Comparison of ENCODE assay signal across 7 cellular contexts in the genomic region with DNA sequence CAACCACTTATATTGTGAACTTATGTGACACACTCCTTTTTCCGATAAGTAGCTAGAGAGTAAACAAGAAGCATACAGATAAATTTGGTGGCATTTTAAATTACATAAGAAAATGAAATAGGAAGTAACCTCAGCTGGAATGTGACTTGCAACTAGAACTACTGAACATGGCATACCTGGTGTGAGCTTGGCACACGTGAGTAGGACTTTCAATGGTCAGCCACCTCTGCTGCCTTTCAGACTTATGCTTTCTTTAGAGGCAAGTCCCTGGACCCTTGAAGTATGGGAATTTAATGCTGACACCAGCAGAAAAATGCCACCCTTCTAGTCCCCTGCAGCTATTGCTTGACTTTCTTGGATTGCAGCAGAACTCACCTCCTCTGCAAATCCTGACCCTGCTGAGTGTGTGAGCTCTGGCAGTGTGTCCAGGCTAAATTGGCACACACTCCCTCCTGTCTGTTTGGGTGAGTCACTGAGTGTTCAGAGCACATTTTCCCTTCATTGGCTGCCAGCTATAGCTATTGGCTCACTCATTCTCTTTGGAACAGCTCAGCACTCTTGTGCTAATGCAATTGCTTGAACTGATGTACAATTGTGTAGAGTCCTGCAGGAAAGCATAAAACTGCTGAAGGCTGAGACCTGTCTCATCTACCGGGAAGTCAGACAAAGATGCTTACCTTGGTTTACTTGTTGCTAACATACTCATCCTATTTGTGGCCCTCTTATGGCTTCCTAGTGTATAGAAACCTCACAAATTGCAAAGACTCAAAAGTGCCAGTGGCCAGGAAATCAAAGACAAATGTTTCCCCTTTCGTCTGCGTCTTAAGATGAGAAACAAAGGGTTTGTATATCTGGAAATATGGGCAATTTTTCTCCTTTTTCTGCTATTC.
DNase-seq lines count a peak whose midpoint lies in the region.

No MANE protein-coding gene starts in this region.

- no peak overlapping the region for H3K4me3 ChIP-seq in MG63

- DNase-seq in MG63 (peak; percentile 91), caudate nucleus (lab: John Stamatoyannopoulos, UW) (peak in 36 of 61 donors; percentile 1 to 91 (median 13)), kidney glomerular epithelial cell (lab: John Stamatoyannopoulos, UW) (peak; percentile 86), ureter (ENCODE audit: low spot score) (peak; percentile 77), NCI-H1417 (lab: John Stamatoyannopoulos, UW) (no peak)
- no peak for DNase-seq in effector CD8-positive, alpha-beta T cell (lab: John Stamatoyannopoulos, UW)
- no peak for DNase-seq in stimulated activated naive CD4-positive, alpha-beta T cell treated with Interleukin-2 at 50 U/mL for 16 hours (lab: John Stamatoyannopoulos, UW)

- no peaks in the 10 kb centered on the region for H3K36me3 ChIP-seq in MG63

- no peaks in the 10 kb centered on the region for H3K9me3 ChIP-seq in MG63

- H3K27ac ChIP-seq in caudate nucleus (ENCODE audit: low read depth, low read length) = no peak overlapping the region

- no peaks in the 10 kb centered on the region for H3K27me3 ChIP-seq in MG63

Comparison
In these comparisons a context has a peak if more than half of its experiments do, and no peak if none do; other contexts are left out.
1. DNase-seq: peak in MG63 (single experiment), caudate nucleus (36 of 61), kidney glomerular epithelial cell (single experiment) and ureter (single experiment); none in effector CD8-positive, alpha-beta T cell (single experiment), stimulated activated naive CD4-positive, alpha-beta T cell treated with Interleukin-2 at 50 U/mL for 16 hours (single experiment) and NCI-H1417 (0 of 3).